ENCODE assay signal across 5 cellular contexts in genomic region chr11:105063245-105063644, GRCh38. TPM values are rescaled to one million over a fixed set of nuclear protein-coding genes. Genes with fewer than 3 reads are reported as not detected.
"Had no signal": no experiment of that assay in that cellular context is flagged by ENCODE, and none has a peak within 500 bp of the region (broad histone marks: within the 10 kb centered on the region; RNA-seq: fewer than 3 reads in every experiment).

No MANE protein-coding gene starts in this region.

RNA-seq across cellular contexts. Expression of gene CARD16, which starts 18.1 kb away (rescaled TPM):
- total RNA-seq: HT-29, PC-3 had no signal
- polyA plus RNA-seq: SK-N-SH had no signal

RNA-seq across cellular contexts. Expression of gene CASP1, which starts 28.3 kb away (rescaled TPM):
- total RNA-seq: HT-29 had no signal
- polyA plus RNA-seq: SK-N-SH had no signal

RNA-seq across cellular contexts. Expression of gene CASP5, which starts 40.3 kb away (rescaled TPM):
- total RNA-seq: HT-29, OCI-LY7, PC-3, SK-MEL-5 had no signal
- polyA plus RNA-seq: SK-N-SH had no signal
